In genomic region chr1:2330511-2331199, GRCh38 we compare ENCODE assay signal across 10 cellular contexts.
DNase-seq lines count a peak whose midpoint lies in the region; ATAC-seq, FAIRE-seq and TF ChIP-seq lines count a peak whose summit lies in the region.
"Had no signal": no experiment of that assay in that cellular context is flagged by ENCODE, and none has a peak within 500 bp of the region (broad histone marks: within the 10 kb centered on the region; RNA-seq: fewer than 3 reads in every experiment).

No MANE protein-coding gene starts in this region.

- H3K4me3 ChIP-seq in ACC112 (ENCODE audit: low read depth, low read length) (peak overlapping the region; percentile 39; the same call in 1 of the 2 replicates), adipocyte (ENCODE audit: low read length) (peak overlapping the region; percentile 65), pancreas (no peak overlapping the region)

- 41 to 42% methylated on average over 32 of the region's 32 CpGs for WGBS in pancreas, 2 donors

- ATAC-seq in Right ventricle myocardium superior (ENCODE audit: poor library complexity) (peak; percentile 75), pancreas (peak; percentile 24 to 63 (median 50)), HG03280 (IDR thresholded peaks at IDR 0.05; ENCODE audit: unreplicated experiment) (no peak)

- no peak overlapping the region for H3K4me3 Mint-ChIP-seq in activated T-helper 2 cell treated with anti-CD3 and anti-CD28 coated beads, Interferon-gamma antibody, Interleukin-2, Interleukin-4, amounts not matched to agents 10 μg/mL and 5 μg/mL and 100 μg/mL, durations not matched to agents 14 hours and 24 hours and 36 hours (ENCODE audit: low read depth)

- H3K4me1 Mint-ChIP-seq in activated T-helper 2 cell treated with anti-CD3 and anti-CD28 coated beads, Interferon-gamma antibody, Interleukin-2, Interleukin-4, amounts not matched to agents 10 μg/mL and 5 μg/mL and 100 μg/mL, durations not matched to agents 14 hours and 24 hours and 36 hours (ENCODE audit: low read depth): no peaks in the 10 kb centered on the region

- intact Hi-C loops in Right ventricle myocardium superior (cut with DNase I) (no loop called here), pancreas (cut with DNase I) (no loop called here)
- intact Hi-C loops in activated T-helper 2 cell treated with anti-CD3 and anti-CD28 coated beads, Interferon-gamma antibody, Interleukin-2, Interleukin-4, amounts not matched to agents 10 μg/mL and 5 μg/mL and 100 μg/mL, durations not matched to agents 14 hours and 24 hours and 36 hours (cut with micrococcal nuclease): no loop called here

- H3K4me1 ChIP-seq in ACC112 (ENCODE audit: control insufficient read depth, insufficient read depth, low read length, unreplicated experiment) (peaks cover 10% of the 10 kb centered on the region), adipocyte (ENCODE audit: control insufficient read depth, insufficient read depth, low read length) (peaks cover 12% of the 10 kb centered on the region), pancreas (no peaks in the 10 kb centered on the region)

- TF ChIP-seq CTCF in pancreas (IDR thresholded peaks at IDR 0.05): no peak

- H3K36me3 Mint-ChIP-seq in activated T-helper 2 cell treated with anti-CD3 and anti-CD28 coated beads, Interferon-gamma antibody, Interleukin-2, Interleukin-4, amounts not matched to agents 10 μg/mL and 5 μg/mL and 100 μg/mL, durations not matched to agents 14 hours and 24 hours and 36 hours (ENCODE audit: low read depth): no peaks in the 10 kb centered on the region

- no peak overlapping the region for H3K27ac ChIP-seq in ACC112 (ENCODE audit: low read depth, low read length)
- no peak overlapping the region for H3K27ac ChIP-seq in pancreas

- H3K27me3 ChIP-seq in ACC112 (ENCODE audit: insufficient read depth, low read length) (no peaks in the 10 kb centered on the region), adipocyte (replicated peaks; ENCODE audit: control insufficient read depth, insufficient read depth, low read length) (no peaks in the 10 kb centered on the region), pancreas (no peaks in the 10 kb centered on the region)

- H3K9ac ChIP-seq in adipocyte (ENCODE audit: low read length): peak overlapping the region; percentile 68

- no peak for FAIRE-seq in pancreas (lab: Jason Lieb, UNC)

- no peak overlapping the region for H3K27ac Mint-ChIP-seq in activated T-helper 2 cell treated with anti-CD3 and anti-CD28 coated beads, Interferon-gamma antibody, Interleukin-2, Interleukin-4, amounts not matched to agents 10 μg/mL and 5 μg/mL and 100 μg/mL, durations not matched to agents 14 hours and 24 hours and 36 hours

- no peaks in the 10 kb centered on the region for H3K9me3 Mint-ChIP-seq in activated T-helper 2 cell treated with anti-CD3 and anti-CD28 coated beads, Interferon-gamma antibody, Interleukin-2, Interleukin-4, amounts not matched to agents 10 μg/mL and 5 μg/mL and 100 μg/mL, durations not matched to agents 14 hours and 24 hours and 36 hours

- no peaks in the 10 kb centered on the region for H3K79me2 ChIP-seq in ACC112 (ENCODE audit: control insufficient read depth, insufficient read depth, low read length, unreplicated experiment)

- H2AFZ ChIP-seq in ACC112 (ENCODE audit: low read length, unreplicated experiment): no peak overlapping the region

- DNase-seq in adipocyte (ENCODE audit: low read depth) (peak; percentile 83), Right ventricle myocardium superior (peak; percentile 75), pancreas (no peak), COLO668 (lab: John Stamatoyannopoulos, UW; ENCODE audit: unreplicated experiment) (no peak), NCI-H1694 (lab: John Stamatoyannopoulos, UW) (no peak)
- DNase-seq in activated T-helper 2 cell treated with anti-CD3 and anti-CD28 coated beads, Interferon-gamma antibody, Interleukin-2, Interleukin-4, amounts not matched to agents 10 μg/mL and 5 μg/mL and 100 μg/mL, durations not matched to agents 14 hours and 24 hours and 36 hours (ENCODE audit: low spot score): no peak
- DNase-seq: effector CD4-positive, alpha-beta T cell; T-helper 2 cell had no signal

- H3K9me3 ChIP-seq in adipocyte (ENCODE audit: control insufficient read depth, low read length): no peaks in the 10 kb centered on the region
- no peaks in the 10 kb centered on the region for H3K9me3 ChIP-seq in pancreas

- no peaks in the 10 kb centered on the region for H3K27me3 Mint-ChIP-seq in activated T-helper 2 cell treated with anti-CD3 and anti-CD28 coated beads, Interferon-gamma antibody, Interleukin-2, Interleukin-4, amounts not matched to agents 10 μg/mL and 5 μg/mL and 100 μg/mL, durations not matched to agents 14 hours and 24 hours and 36 hours (ENCODE audit: low read depth)

- H3K36me3 ChIP-seq in ACC112 (ENCODE audit: insufficient read depth, low read length): no peaks in the 10 kb centered on the region
- H3K36me3 ChIP-seq in adipocyte (ENCODE audit: control insufficient read depth, insufficient read depth, low read length, severe bottlenecking): no peaks in the 10 kb centered on the region
- H3K36me3 ChIP-seq in pancreas: no peaks in the 10 kb centered on the region

Comparison
In these comparisons a context has a peak if more than half of its experiments do, and no peak if none do; other contexts are left out.
1. H3K4me3 ChIP-seq: peak in ACC112 (single experiment) and adipocyte (single experiment); none in pancreas (0 of 4).
2. DNase-seq: peak in adipocyte (single experiment) and Right ventricle myocardium superior (single experiment); none in pancreas (0 of 6), COLO668 (single experiment), NCI-H1694 (single experiment) and activated T-helper 2 cell treated with anti-CD3 and anti-CD28 coated beads, Interferon-gamma antibody, Interleukin-2, Interleukin-4, amounts not matched to agents 10 μg/mL and 5 μg/mL and 100 μg/mL, durations not matched to agents 14 hours and 24 hours and 36 hours (single experiment).